ENCODE assay signal across 1 cellular context in genomic region chr20:35226126-35226774, GRCh38.
TF ChIP-seq lines count a peak whose summit lies in the region.

Gene MMP24 (plus strand): TSS chr20:35226690. CDS start chr20:35226739, 49 bp downstream.

TF ChIP-seq in GM12878, 131 proteins besides CTCF, POLR2A, EP300 and RAD21:
- TF ChIP-seq RCOR1 (conservative IDR thresholded peaks at IDR 0.05; ENCODE audit: low read depth, low read length) (no peak), MYC (IDR thresholded peaks at IDR 0.05; ENCODE audit: insufficient read depth, insufficient read length, insufficient replicate concordance, low read length, severe bottlenecking) (no peak), YY1 (IDR thresholded peaks at IDR 0.05; ENCODE audit: low read depth, low read length) (no peak), ETV6 (conservative IDR thresholded peaks at IDR 0.05 in 1 of 2, IDR thresholded peaks at IDR 0.05 in 1 of 2; ENCODE audit: borderline replicate concordance in 1 of 2, low read depth in 1 of 2) (no peak), CBX5 (IDR thresholded peaks at IDR 0.05; ENCODE audit: low read depth) (no peak), ESRRA (IDR thresholded peaks at IDR 0.05; ENCODE audit: low read length) (no peak), SREBF1 (IDR thresholded peaks at IDR 0.05; ENCODE audit: low read length) (no peak), ASH2L (IDR thresholded peaks at IDR 0.05; ENCODE audit: borderline replicate concordance, low read depth) (no peak), POLR2AphosphoS5 (IDR thresholded peaks at IDR 0.05; ENCODE audit: low read length) (no peak), STAT3 (IDR thresholded peaks at IDR 0.05; ENCODE audit: low read depth, low read length) (no peak), E2F8 (IDR thresholded peaks at IDR 0.05; ENCODE audit: low read depth, partially characterized antibody) (no peak), NBN (IDR thresholded peaks at IDR 0.05) (no peak), ATF3 (IDR thresholded peaks at IDR 0.05; ENCODE audit: borderline replicate concordance, extremely low read depth, low read depth, low read length) (no peak)
- TF ChIP-seq, protein P1, sequence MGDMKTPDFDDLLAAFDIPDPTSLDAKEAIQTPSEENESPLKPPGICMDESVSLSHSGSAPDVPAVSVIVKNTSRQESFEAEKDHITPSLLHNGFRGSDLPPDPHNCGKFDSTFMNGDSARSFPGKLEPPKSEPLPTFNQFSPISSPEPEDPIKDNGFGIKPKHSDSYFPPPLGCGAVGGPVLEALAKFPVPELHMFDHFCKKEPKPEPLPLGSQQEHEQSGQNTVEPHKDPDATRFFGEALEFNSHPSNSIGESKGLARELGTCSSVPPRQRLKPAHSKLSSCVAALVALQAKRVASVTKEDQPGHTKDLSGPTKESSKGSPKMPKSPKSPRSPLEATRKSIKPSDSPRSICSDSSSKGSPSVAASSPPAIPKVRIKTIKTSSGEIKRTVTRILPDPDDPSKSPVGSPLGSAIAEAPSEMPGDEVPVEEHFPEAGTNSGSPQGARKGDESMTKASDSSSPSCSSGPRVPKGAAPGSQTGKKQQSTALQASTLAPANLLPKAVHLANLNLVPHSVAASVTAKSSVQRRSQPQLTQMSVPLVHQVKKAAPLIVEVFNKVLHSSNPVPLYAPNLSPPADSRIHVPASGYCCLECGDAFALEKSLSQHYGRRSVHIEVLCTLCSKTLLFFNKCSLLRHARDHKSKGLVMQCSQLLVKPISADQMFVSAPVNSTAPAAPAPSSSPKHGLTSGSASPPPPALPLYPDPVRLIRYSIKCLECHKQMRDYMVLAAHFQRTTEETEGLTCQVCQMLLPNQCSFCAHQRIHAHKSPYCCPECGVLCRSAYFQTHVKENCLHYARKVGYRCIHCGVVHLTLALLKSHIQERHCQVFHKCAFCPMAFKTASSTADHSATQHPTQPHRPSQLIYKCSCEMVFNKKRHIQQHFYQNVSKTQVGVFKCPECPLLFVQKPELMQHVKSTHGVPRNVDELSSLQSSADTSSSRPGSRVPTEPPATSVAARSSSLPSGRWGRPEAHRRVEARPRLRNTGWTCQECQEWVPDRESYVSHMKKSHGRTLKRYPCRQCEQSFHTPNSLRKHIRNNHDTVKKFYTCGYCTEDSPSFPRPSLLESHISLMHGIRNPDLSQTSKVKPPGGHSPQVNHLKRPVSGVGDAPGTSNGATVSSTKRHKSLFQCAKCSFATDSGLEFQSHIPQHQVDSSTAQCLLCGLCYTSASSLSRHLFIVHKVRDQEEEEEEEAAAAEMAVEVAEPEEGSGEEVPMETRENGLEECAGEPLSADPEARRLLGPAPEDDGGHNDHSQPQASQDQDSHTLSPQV (IDR thresholded peaks at IDR 0.05): no peak
- TF ChIP-seq, protein P2, sequence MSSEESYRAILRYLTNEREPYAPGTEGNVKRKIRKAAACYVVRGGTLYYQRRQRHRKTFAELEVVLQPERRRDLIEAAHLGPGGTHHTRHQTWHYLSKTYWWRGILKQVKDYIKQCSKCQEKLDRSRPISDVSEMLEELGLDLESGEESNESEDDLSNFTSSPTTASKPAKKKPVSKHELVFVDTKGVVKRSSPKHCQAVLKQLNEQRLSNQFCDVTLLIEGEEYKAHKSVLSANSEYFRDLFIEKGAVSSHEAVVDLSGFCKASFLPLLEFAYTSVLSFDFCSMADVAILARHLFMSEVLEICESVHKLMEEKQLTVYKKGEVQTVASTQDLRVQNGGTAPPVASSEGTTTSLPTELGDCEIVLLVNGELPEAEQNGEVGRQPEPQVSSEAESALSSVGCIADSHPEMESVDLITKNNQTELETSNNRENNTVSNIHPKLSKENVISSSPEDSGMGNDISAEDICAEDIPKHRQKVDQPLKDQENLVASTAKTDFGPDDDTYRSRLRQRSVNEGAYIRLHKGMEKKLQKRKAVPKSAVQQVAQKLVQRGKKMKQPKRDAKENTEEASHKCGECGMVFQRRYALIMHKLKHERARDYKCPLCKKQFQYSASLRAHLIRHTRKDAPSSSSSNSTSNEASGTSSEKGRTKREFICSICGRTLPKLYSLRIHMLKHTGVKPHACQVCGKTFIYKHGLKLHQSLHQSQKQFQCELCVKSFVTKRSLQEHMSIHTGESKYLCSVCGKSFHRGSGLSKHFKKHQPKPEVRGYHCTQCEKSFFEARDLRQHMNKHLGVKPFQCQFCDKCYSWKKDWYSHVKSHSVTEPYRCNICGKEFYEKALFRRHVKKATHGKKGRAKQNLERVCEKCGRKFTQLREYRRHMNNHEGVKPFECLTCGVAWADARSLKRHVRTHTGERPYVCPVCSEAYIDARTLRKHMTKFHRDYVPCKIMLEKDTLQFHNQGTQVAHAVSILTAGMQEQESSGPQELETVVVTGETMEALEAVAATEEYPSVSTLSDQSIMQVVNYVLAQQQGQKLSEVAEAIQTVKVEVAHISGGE (CRISPR knock-in tag; IDR thresholded peaks at IDR 0.05): no peak
- TF ChIP-seq, protein P3, sequence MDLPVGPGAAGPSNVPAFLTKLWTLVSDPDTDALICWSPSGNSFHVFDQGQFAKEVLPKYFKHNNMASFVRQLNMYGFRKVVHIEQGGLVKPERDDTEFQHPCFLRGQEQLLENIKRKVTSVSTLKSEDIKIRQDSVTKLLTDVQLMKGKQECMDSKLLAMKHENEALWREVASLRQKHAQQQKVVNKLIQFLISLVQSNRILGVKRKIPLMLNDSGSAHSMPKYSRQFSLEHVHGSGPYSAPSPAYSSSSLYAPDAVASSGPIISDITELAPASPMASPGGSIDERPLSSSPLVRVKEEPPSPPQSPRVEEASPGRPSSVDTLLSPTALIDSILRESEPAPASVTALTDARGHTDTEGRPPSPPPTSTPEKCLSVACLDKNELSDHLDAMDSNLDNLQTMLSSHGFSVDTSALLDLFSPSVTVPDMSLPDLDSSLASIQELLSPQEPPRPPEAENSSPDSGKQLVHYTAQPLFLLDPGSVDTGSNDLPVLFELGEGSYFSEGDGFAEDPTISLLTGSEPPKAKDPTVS (IDR thresholded peaks at IDR 0.05; ENCODE audit: low read depth, low read length): no peak
- TF ChIP-seq, protein P4, sequence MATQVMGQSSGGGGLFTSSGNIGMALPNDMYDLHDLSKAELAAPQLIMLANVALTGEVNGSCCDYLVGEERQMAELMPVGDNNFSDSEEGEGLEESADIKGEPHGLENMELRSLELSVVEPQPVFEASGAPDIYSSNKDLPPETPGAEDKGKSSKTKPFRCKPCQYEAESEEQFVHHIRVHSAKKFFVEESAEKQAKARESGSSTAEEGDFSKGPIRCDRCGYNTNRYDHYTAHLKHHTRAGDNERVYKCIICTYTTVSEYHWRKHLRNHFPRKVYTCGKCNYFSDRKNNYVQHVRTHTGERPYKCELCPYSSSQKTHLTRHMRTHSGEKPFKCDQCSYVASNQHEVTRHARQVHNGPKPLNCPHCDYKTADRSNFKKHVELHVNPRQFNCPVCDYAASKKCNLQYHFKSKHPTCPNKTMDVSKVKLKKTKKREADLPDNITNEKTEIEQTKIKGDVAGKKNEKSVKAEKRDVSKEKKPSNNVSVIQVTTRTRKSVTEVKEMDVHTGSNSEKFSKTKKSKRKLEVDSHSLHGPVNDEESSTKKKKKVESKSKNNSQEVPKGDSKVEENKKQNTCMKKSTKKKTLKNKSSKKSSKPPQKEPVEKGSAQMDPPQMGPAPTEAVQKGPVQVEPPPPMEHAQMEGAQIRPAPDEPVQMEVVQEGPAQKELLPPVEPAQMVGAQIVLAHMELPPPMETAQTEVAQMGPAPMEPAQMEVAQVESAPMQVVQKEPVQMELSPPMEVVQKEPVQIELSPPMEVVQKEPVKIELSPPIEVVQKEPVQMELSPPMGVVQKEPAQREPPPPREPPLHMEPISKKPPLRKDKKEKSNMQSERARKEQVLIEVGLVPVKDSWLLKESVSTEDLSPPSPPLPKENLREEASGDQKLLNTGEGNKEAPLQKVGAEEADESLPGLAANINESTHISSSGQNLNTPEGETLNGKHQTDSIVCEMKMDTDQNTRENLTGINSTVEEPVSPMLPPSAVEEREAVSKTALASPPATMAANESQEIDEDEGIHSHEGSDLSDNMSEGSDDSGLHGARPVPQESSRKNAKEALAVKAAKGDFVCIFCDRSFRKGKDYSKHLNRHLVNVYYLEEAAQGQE (IDR thresholded peaks at IDR 0.05; ENCODE audit: low read depth, low read length): no peak
